In the genomic region with DNA sequence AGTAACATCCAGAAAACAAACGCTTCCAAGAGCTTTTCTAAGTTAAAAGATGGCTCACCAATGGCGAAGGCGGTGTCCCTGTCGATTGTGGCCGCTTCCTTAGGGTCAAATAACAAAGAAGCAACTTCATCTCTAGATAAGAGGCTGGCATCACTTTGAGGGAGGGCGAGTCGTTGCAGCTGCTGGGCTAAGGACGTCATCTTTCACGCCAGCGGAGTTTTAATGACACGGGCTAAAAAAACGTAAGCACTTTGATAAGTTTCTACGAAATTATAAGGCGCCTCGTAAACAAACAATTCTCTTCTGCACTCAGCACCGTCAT, we compare ENCODE assay signal across 8 cellular contexts. TPM values are rescaled to one million over a fixed set of nuclear protein-coding genes. Genes with fewer than 3 reads are reported as not detected.
DNase-seq lines count a peak whose midpoint lies in the region; ATAC-seq, FAIRE-seq and TF ChIP-seq lines count a peak whose summit lies in the region.

No MANE protein-coding gene starts in this region.

- H3K9me3 ChIP-seq in Karpas-422 (ENCODE audit: low read length) (no peaks in the 10 kb centered on the region), K562 (replicated peaks; ENCODE audit: control insufficient read depth, insufficient read depth, low read depth, low read length) (no peaks in the 10 kb centered on the region), right lobe of liver (no peaks in the 10 kb centered on the region), upper lobe of left lung (no peaks in the 10 kb centered on the region)

- TF ChIP-seq RAD21 in K562 (CRISPR knock-in tag; conservative IDR thresholded peaks at IDR 0.05 in 1 of 2, IDR thresholded peaks at IDR 0.05 in 1 of 2) = no peak

- WGBS in K562 (ENCODE audit: insufficient coverage, low coverage, missing lambda C conversion rate) = under 1% methylated on average over 16 of the region's 16 CpGs
- WGBS in right lobe of liver (ENCODE audit: insufficient coverage, low coverage, low lambda C conversion rate, missing lambda C conversion rate) = 0% methylated on average over 16 of the region's 16 CpGs
- WGBS in upper lobe of left lung, 2 donors = 0% methylated on average over 16 of the region's 16 CpGs

- in situ Hi-C loops in K562 (cut with MboI) = loop anchor here (25.0 kb wide), 1 partner anchor 958 kb away; no protein-coding TSS in a partner anchor

- H3K9me2 ChIP-seq in Karpas-422 (replicated peaks; ENCODE audit: insufficient read depth, low read length) = no peaks in the 10 kb centered on the region

- TF ChIP-seq POLR2A in K562 (conservative IDR thresholded peaks at IDR 0.05) (no peak), right lobe of liver (IDR thresholded peaks at IDR 0.05) (no peak), upper lobe of left lung (IDR thresholded peaks at IDR 0.05) (no peak)

- ATAC-seq in GM18868 (IDR thresholded peaks at IDR 0.05; ENCODE audit: unreplicated experiment) = peak; percentile 4
- ATAC-seq in K562 = peak; percentile 10
- no peak for ATAC-seq in right lobe of liver
- peak in 1 of 2 donors; percentile 2 for ATAC-seq in upper lobe of left lung (ENCODE audit: low FRiP score in 2 of 2)

- TF ChIP-seq EP300 in K562 (IDR thresholded peaks at IDR 0.05; ENCODE audit: low read length) = no peak
- TF ChIP-seq EP300 in upper lobe of left lung (IDR thresholded peaks at IDR 0.05) = no peak

- TF ChIP-seq CTCF in K562 (IDR thresholded peaks at IDR 0.05 in 2 of 3, conservative IDR thresholded peaks at IDR 0.05 in 1 of 3; ENCODE audit: insufficient read depth in 2 of 3, low read depth in 1 of 3, low read length in 3 of 3) (no peak), right lobe of liver (IDR thresholded peaks at IDR 0.05) (no peak), upper lobe of left lung (IDR thresholded peaks at IDR 0.05) (no peak)

- H3K27me3 ChIP-seq in Karpas-422 (ENCODE audit: low read length) (no peaks in the 10 kb centered on the region), K562 (ENCODE audit: control insufficient read depth in 2 of 2, insufficient read depth in 2 of 2, low read length in 2 of 2) (no peaks in the 10 kb centered on the region; a peak in 1 of 5 replicates), right lobe of liver (no peaks in the 10 kb centered on the region), upper lobe of left lung (no peaks in the 10 kb centered on the region)

- H3K4me1 ChIP-seq in Karpas-422 (ENCODE audit: low read length) (peaks cover 18% of the 10 kb centered on the region), K562 (replicated peaks in 1 of 2; ENCODE audit: control insufficient read depth in 2 of 2, insufficient read depth in 2 of 2, low read length in 2 of 2) (peaks cover 4 to 10% of the 10 kb centered on the region in 2 experiments; a peak in 2 of 5 replicates), right lobe of liver (peaks cover 0 to 8% (median 0%) of the 10 kb centered on the region in 4 donors), upper lobe of left lung (peaks cover 0 to 11% (median 11%) of the 10 kb centered on the region in 4 donors)

- no peak overlapping the region for H3K27ac ChIP-seq in Karpas-422 (ENCODE audit: low read length)
- peak overlapping the region; percentile 79 for H3K27ac ChIP-seq in K562 (ENCODE audit: extremely low read depth, low read depth, low read length)
- H3K27ac ChIP-seq in right lobe of liver = peak overlapping the region in 1 of 3 donors; percentile 71
- peak overlapping the region; percentile 72 to 87 (median 78) for H3K27ac ChIP-seq in upper lobe of left lung

- H4K20me1 ChIP-seq in Karpas-422 (ENCODE audit: insufficient read depth, low read depth, low read length) (no peaks in the 10 kb centered on the region), K562 (replicated peaks; ENCODE audit: control insufficient read depth, insufficient read depth, low read length) (no peaks in the 10 kb centered on the region)

- H3K9me1 ChIP-seq in K562 (ENCODE audit: control insufficient read depth, insufficient read depth, low read length) = no peaks in the 10 kb centered on the region

- peak overlapping the region; percentile 84 for H3K9ac ChIP-seq in Karpas-422 (ENCODE audit: low read length)
- H3K9ac ChIP-seq in K562 (ENCODE audit: insufficient read depth in 1 of 2, low read depth in 2 of 2, low read length in 2 of 2) = peak overlapping the region; percentile 82 to 90

- FAIRE-seq in K562 (lab: Jason Lieb, UNC) = no peak

- TSS peak; percentile 73 for BruUV-seq in K562 (replicated peaks; lab: Mats Ljungman, UMichigan)

- POLR2A ChIA-PET in K562 (lab: Yijun Ruan, JAX) = interaction anchor here (0.8 to 2.2 kb wide), 6 partner anchors 10 to 783 kb away, joined by 4 to 6 read pairs (median 4); a partner anchor contains a TSS

- DNase-seq in AG08396 (ENCODE audit: low spot score) = peak; percentile 14
- DNase-seq in Karpas-422 = peak; percentile 72
- peak; percentile 24 to 44 (median 38) for DNase-seq in K562 (ENCODE audit: extremely low read depth in 1 of 4, low spot score in 3 of 4)
- no peak for DNase-seq in right lobe of liver
- DNase-seq in upper lobe of left lung = no peak
- no peak for DNase-seq in SHP77 treated with DMSO at 0.1 percent for 48 hours (lab: John Stamatoyannopoulos, UW)
- no peak for DNase-seq in stimulated activated CD4-positive, alpha-beta T cell treated with anti-CD3 and anti-CD28 coated beads, Interleukin-2, amount 100 ng/mL, for 48 hours

- intact Hi-C loops in K562 (cut with micrococcal nuclease) = loop anchor here (5.0 to 10.0 kb wide), 3 partner anchors 193 to 1201 kb away; a partner anchor contains a TSS
- intact Hi-C loops in right lobe of liver (cut with DNase I) = no loop called here

- H2AFZ ChIP-seq in Karpas-422 (ENCODE audit: low read length) (peak overlapping the region; percentile 57; the same call in 1 of the 2 replicates), K562 (ENCODE audit: low read depth, low read length) (peak overlapping the region; percentile 100)

- H3K4me2 ChIP-seq in Karpas-422 (ENCODE audit: low read depth, low read length, poor library complexity, severe bottlenecking) = peak overlapping the region; percentile 89
- peak overlapping the region; percentile 91 for H3K4me2 ChIP-seq in K562 (ENCODE audit: insufficient read depth, low read length)

- peaks cover 27% of the 10 kb centered on the region; the same call in 1 of the 2 replicates for H3K36me3 ChIP-seq in Karpas-422 (ENCODE audit: insufficient read depth, low read length)
- H3K36me3 ChIP-seq in K562 (ENCODE audit: control insufficient read depth, insufficient read depth, low read length) = peaks cover 42% of the 10 kb centered on the region
- peaks cover 0 to 21% (median 0%) of the 10 kb centered on the region in 4 donors for H3K36me3 ChIP-seq in right lobe of liver
- H3K36me3 ChIP-seq in upper lobe of left lung = peaks cover 0 to 28% (median 0%) of the 10 kb centered on the region in 4 donors

- CTCF ChIA-PET in K562 (lab: Yijun Ruan, JAX; ENCODE audit: low intra/inter-chr PET ratio) = no interaction called here

- peaks cover 48% of the 10 kb centered on the region for H3K79me2 ChIP-seq in Karpas-422 (ENCODE audit: low read length)
- peaks cover 34% of the 10 kb centered on the region for H3K79me2 ChIP-seq in K562 (ENCODE audit: control insufficient read depth, insufficient read depth, low read length)

- H3K4me3 ChIP-seq in Karpas-422 (ENCODE audit: low read length) (peak overlapping the region; percentile 88), K562 (peak overlapping the region; percentile 70), right lobe of liver (peak overlapping the region; percentile 64 to 89 (median 67)), upper lobe of left lung (peak overlapping the region; percentile 76 to 88 (median 84))

TF ChIP-seq in K562, 482 proteins besides CTCF, POLR2A, EP300 and RAD21 (continues in another document):
- TF ChIP-seq NFE2L1 (tag; IDR thresholded peaks at IDR 0.05; ENCODE audit: borderline replicate concordance, low read depth) = no peak

RNA-seq across cellular contexts. Expression of a gene that starts 0.5 kb away (rescaled TPM):
- total RNA-seq in Karpas-422 (2014; rRNA removed; shearing (Covaris generic); ENCODE audit: low replicate concordance) = 29.6 and 53.6 TPM in 2 replicates
- total RNA-seq in K562 (2011; cell fraction: chromatin; rRNA removed; ENCODE audit: low replicate concordance) = 93.9 and 226 TPM in 2 replicates
- total RNA-seq in K562 (2011; cell fraction: nucleolus; rRNA removed) = 38.4 and 45.5 TPM in 2 replicates
- total RNA-seq in K562 (2011; cell fraction: nucleoplasm; rRNA removed) = 67.1 and 89.0 TPM in 2 replicates
- total RNA-seq in K562 (2014; rRNA removed) = 50.9 and 54.2 TPM in 2 replicates
- total RNA-seq in K562 (2014; rRNA removed; fragmentation: Illumina TruSeq; extraction: Trizol) = 101 and 108 TPM in 2 replicates
- total RNA-seq in K562 (2015; rRNA removed; fragmentation: Illumina TruSeq; extraction: Trizol) = 82.5 and 89.5 TPM in 2 replicates
- total RNA-seq in K562 (2021) = 108 and 113 TPM in 2 replicates
- polyA plus RNA-seq in K562 (2011; rRNA removed) = 30.3 and 36.6 TPM in 2 replicates
- 10.5 and 13.2 TPM in 2 replicates for polyA plus RNA-seq in K562 (2011; cell fraction: cytosol; rRNA removed)
- 42.6 and 43.8 TPM in 2 replicates for polyA plus RNA-seq in K562 (2011; cell fraction: nucleus; rRNA removed)
- 25.8 and 36.8 TPM in 2 replicates for polyA plus RNA-seq in K562 (2012)
- polyA plus RNA-seq in K562 (2014; fragmentation: Illumina TruSeq; extraction: Trizol) = 44.0 and 51.6 TPM in 2 replicates
- 10 to 100 TPM; 28.3 to 30.9 TPM for polyA plus RNA-seq in K562 (2014; fragmentation: Nextera tagmentation; extraction: Ambion mirVana)
- polyA plus RNA-seq in K562 (2014; rRNA removed) = 28.4 and 30.6 TPM in 2 replicates
- polyA minus RNA-seq in K562 (2011; rRNA and poly(A)+ RNA removed) = 202 and 234 TPM in 2 replicates
- polyA minus RNA-seq in K562 (2011; cell fraction: cytosol; rRNA and poly(A)+ RNA removed) = 52.4 and 87.3 TPM in 2 replicates
- polyA minus RNA-seq in K562 (2011; cell fraction: nucleus; rRNA and poly(A)+ RNA removed) = 68.7 and 101 TPM in 2 replicates
- 10 to 100 TPM in 5 of 6 experiments, 1 to 10 TPM in 1; 7.0 to 14.1 (median 12.4) TPM for total RNA-seq in right lobe of liver
- total RNA-seq in upper lobe of left lung = 10 to 100 TPM in 5 of 6 donors, 1 to 10 TPM in 1; 9.0 to 27.5 (median 18.5) TPM

Comparison
In these comparisons a context has a peak if more than half of its experiments do, and no peak if none do; other contexts are left out.
1. DNase-seq: peak in AG08396 (single experiment), Karpas-422 (single experiment) and K562 (4 of 4); none in right lobe of liver (0 of 3), upper lobe of left lung (0 of 2), SHP77 treated with DMSO at 0.1 percent for 48 hours (single experiment) and stimulated activated CD4-positive, alpha-beta T cell treated with anti-CD3 and anti-CD28 coated beads, Interleukin-2, amount 100 ng/mL, for 48 hours (0 of 2).
2. ATAC-seq: peak in GM18868 (single experiment) and K562 (single experiment); none in right lobe of liver (0 of 4).
3. Peak in every context shown above with its lines, with median percentiles within 50 percentile points of each other: H3K4me3 ChIP-seq.